ENCODE assay signal across 1 cellular context in genomic region chr20:36808317-36809257, GRCh38.
TF ChIP-seq lines count a peak whose summit lies in the region.

No MANE protein-coding gene starts in this region.

TF ChIP-seq in HepG2, 621 proteins besides CTCF, POLR2A, EP300 and RAD21 (continued from another document and continues in another):
- no peak for TF ChIP-seq GLI4 (CRISPR knock-in tag; IDR thresholded peaks at IDR 0.05; ENCODE audit: borderline replicate concordance)
- no peak for TF ChIP-seq GFI1 (CRISPR knock-in tag; IDR thresholded peaks at IDR 0.05; ENCODE audit: borderline replicate concordance)
- peak; percentile 68; the same call in 1 of the 2 replicates for TF ChIP-seq ATF2 (CRISPR knock-in tag; IDR thresholded peaks at IDR 0.05)
- TF ChIP-seq ZNF10 (CRISPR knock-in tag; IDR thresholded peaks at IDR 0.05; ENCODE audit: borderline replicate concordance, low read depth) = no peak
- no peak for TF ChIP-seq ZNF230 (CRISPR knock-in tag; IDR thresholded peaks at IDR 0.05)
- no peak for TF ChIP-seq ZNF101 (CRISPR knock-in tag; IDR thresholded peaks at IDR 0.05; ENCODE audit: borderline replicate concordance, low read depth)
- TF ChIP-seq ZNF274 (CRISPR knock-in tag; IDR thresholded peaks at IDR 0.05) = peak; percentile 32; the same call in 1 of the 2 replicates
- no peak for TF ChIP-seq ZNF468 (CRISPR knock-in tag; IDR thresholded peaks at IDR 0.05)
- TF ChIP-seq ADNP (CRISPR knock-in tag; IDR thresholded peaks at IDR 0.05) = 0 out of 2 replicates have a peak, but pooled peaks have one; percentile 47
- no peak for TF ChIP-seq FLYWCH1 (CRISPR knock-in tag; IDR thresholded peaks at IDR 0.05)
- TF ChIP-seq POGK (CRISPR knock-in tag; conservative IDR thresholded peaks at IDR 0.05) = no peak
- TF ChIP-seq MXD3 (CRISPR knock-in tag; IDR thresholded peaks at IDR 0.05) = no peak
- no peak for TF ChIP-seq ZNF33B (CRISPR knock-in tag; IDR thresholded peaks at IDR 0.05)
- 0 out of 2 replicates have a peak, but pooled peaks have one; percentile 32 for TF ChIP-seq NRL (CRISPR knock-in tag; IDR thresholded peaks at IDR 0.05; ENCODE audit: borderline replicate concordance)
- 0 out of 2 replicates have a peak, but pooled peaks have one; percentile 2 for TF ChIP-seq ZNF296 (CRISPR knock-in tag; conservative IDR thresholded peaks at IDR 0.05)
- no peak for TF ChIP-seq MXD1 (CRISPR knock-in tag; IDR thresholded peaks at IDR 0.05)
- no peak for TF ChIP-seq ZNF878 (CRISPR knock-in tag; IDR thresholded peaks at IDR 0.05)
- 0 out of 2 replicates have a peak, but pooled peaks have one; percentile 71 for TF ChIP-seq IRF9 (CRISPR knock-in tag; IDR thresholded peaks at IDR 0.05; ENCODE audit: borderline replicate concordance)
- 0 out of 2 replicates have a peak, but pooled peaks have one; percentile 9 for TF ChIP-seq PREB (CRISPR knock-in tag; IDR thresholded peaks at IDR 0.05)
- TF ChIP-seq ZNF362 (CRISPR knock-in tag; IDR thresholded peaks at IDR 0.05; ENCODE audit: borderline replicate concordance) = no peak
- TF ChIP-seq ARHGAP35 (CRISPR knock-in tag; IDR thresholded peaks at IDR 0.05; ENCODE audit: borderline replicate concordance) = no peak
- no peak for TF ChIP-seq NR0B2 (CRISPR knock-in tag; IDR thresholded peaks at IDR 0.05)
- 0 out of 2 replicates have a peak, but pooled peaks have one; percentile 62 for TF ChIP-seq ZNF224 (CRISPR knock-in tag; IDR thresholded peaks at IDR 0.05)
- 0 out of 2 replicates have a peak, but pooled peaks have one; percentile 13 for TF ChIP-seq MED1 (CRISPR knock-in tag; IDR thresholded peaks at IDR 0.05)
- TF ChIP-seq SP4 (CRISPR knock-in tag; IDR thresholded peaks at IDR 0.05) = 0 out of 2 replicates have a peak, but pooled peaks have one; percentile 50
- no peak for TF ChIP-seq EHMT2 (IDR thresholded peaks at IDR 0.05; ENCODE audit: borderline replicate concordance, low read depth, low read length)
- TF ChIP-seq KAT2B (IDR thresholded peaks at IDR 0.05; ENCODE audit: borderline replicate concordance, low read depth, low read length) = no peak
- TF ChIP-seq ZNF687 (CRISPR knock-in tag; IDR thresholded peaks at IDR 0.05) = peak; percentile 71
- TF ChIP-seq ZNF556 (CRISPR knock-in tag; IDR thresholded peaks at IDR 0.05; ENCODE audit: borderline replicate concordance) = 0 out of 2 replicates have a peak, but pooled peaks have one; percentile 35
- 0 out of 2 replicates have a peak, but pooled peaks have one; percentile 10 for TF ChIP-seq MYC (CRISPR knock-in tag; IDR thresholded peaks at IDR 0.05; ENCODE audit: borderline replicate concordance)
- TF ChIP-seq CCDC6 (CRISPR knock-in tag; IDR thresholded peaks at IDR 0.05) = no peak
- no peak for TF ChIP-seq FOXO4 (CRISPR knock-in tag; conservative IDR thresholded peaks at IDR 0.05)
- TF ChIP-seq GTF3A (CRISPR knock-in tag; conservative IDR thresholded peaks at IDR 0.05) = no peak
- 0 out of 3 replicates have a peak, but pooled peaks have one; percentile 18 for TF ChIP-seq MXI1 (IDR thresholded peaks at IDR 0.05; ENCODE audit: borderline replicate concordance, low read depth, low read length)
- TF ChIP-seq EED (CRISPR knock-in tag; IDR thresholded peaks at IDR 0.05) = no peak
- peak; percentile 60 for TF ChIP-seq SMAD3 (CRISPR knock-in tag; IDR thresholded peaks at IDR 0.05)
- TF ChIP-seq ZNF136 (CRISPR knock-in tag; IDR thresholded peaks at IDR 0.05; ENCODE audit: low read depth) = no peak
- no peak for TF ChIP-seq ZNF513 (CRISPR knock-in tag; conservative IDR thresholded peaks at IDR 0.05)
- TF ChIP-seq PATZ1 (CRISPR knock-in tag; IDR thresholded peaks at IDR 0.05) = peak; percentile 78
